In the genomic region with DNA sequence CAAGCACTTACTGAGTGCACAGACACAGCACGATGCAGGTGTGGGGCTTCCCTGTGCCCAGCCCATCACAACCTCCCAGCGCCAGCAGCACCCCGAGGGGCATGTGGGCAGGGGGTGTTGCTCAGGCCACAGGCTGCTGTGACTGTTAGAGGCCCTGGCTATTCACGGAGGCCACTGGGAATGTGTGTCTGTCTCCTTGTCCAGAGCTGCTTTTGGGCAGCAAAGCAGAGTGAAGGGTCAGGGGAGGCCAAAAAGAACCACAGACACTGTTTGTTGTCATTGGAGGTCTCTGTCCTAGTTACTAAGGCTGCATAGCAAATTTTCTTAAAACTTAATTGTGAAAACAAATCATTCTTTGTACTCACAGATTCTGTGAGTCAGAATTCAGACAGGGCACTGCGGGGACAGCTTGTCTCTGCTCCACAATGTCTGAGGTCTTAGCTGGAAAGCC, we compare ENCODE assay signal across 18 cellular contexts. TPM values are rescaled to one million over a fixed set of nuclear protein-coding genes. Genes with fewer than 3 reads are reported as not detected.
DNase-seq lines count a peak whose midpoint lies in the region; ATAC-seq and TF ChIP-seq lines count a peak whose summit lies in the region.
"Had no signal": no experiment of that assay in that cellular context is flagged by ENCODE, and none has a peak within 500 bp of the region (broad histone marks: within the 10 kb centered on the region; RNA-seq: fewer than 3 reads in every experiment).

No MANE protein-coding gene starts in this region.

- no peak for TF ChIP-seq CTCF in left lung (IDR thresholded peaks at IDR 0.05)
- no peak for TF ChIP-seq CTCF in thyroid gland (IDR thresholded peaks at IDR 0.05)

- H3K27me3 Mint-ChIP-seq in activated CD4-positive, alpha-beta T cell treated with anti-CD3 and anti-CD28 coated beads, Interleukin-2, amount 10 ng/mL, durations not matched to agents 7 days and 5 days = no peaks in the 10 kb centered on the region
- H3K27me3 Mint-ChIP-seq: activated CD8-positive, alpha-beta T cell treated with anti-CD3 and anti-CD28 coated beads for 36 hours had no signal

- H3K4me1 ChIP-seq in left lung = no peaks in the 10 kb centered on the region
- peaks cover 6 to 19% of the 10 kb centered on the region in 2 donors for H3K4me1 ChIP-seq in thyroid gland
- H3K4me1 ChIP-seq: ascending aorta, SJCRH30 had no signal

- CTCF ChIA-PET in activated CD4-positive, alpha-beta T cell treated with anti-CD3 and anti-CD28 coated beads, Interleukin-2, amount 10 ng/mL, durations not matched to agents 7 days and 5 days (lab: Charles Lee) = interaction anchor here (0.5 to 4.7 kb wide), 3 partner anchors 9 to 12 kb away, joined by 3 to 19 read pairs (median 5); no protein-coding TSS in a partner anchor

- no peak for DNase-seq in activated CD4-positive, alpha-beta T cell treated with anti-CD3 and anti-CD28 coated beads, Interleukin-2, amount 10 ng/mL, durations not matched to agents 7 days and 5 days
- DNase-seq in activated CD4-positive, alpha-beta T cell treated with anti-CD3 and anti-CD28 coated beads, Interleukin-2, amount 50 U/mL, for 1 hour = no peak
- DNase-seq in cerebellar cortex (ENCODE audit: low spot score) = peak; percentile 7
- peak in 1 of 2 donors; percentile 54 for DNase-seq in left lung
- no peak for DNase-seq in thyroid gland
- DNase-seq in NCI-H1417 (lab: John Stamatoyannopoulos, UW) = no peak
- DNase-seq in NCI-H748 treated with DMSO at 0.1 percent for 48 hours (lab: John Stamatoyannopoulos, UW) = no peak
- DNase-seq: activated CD8-positive, alpha-beta T cell treated with anti-CD3 and anti-CD28 coated beads for 36 hours; effector CD8-positive, alpha-beta T cell; GF-D8; KG1; NCI-H1417 treated with DMSO at 0.1 percent for 48 hours; NCI-H226; nucleus accumbens had no signal

- no peak for TF ChIP-seq POLR2A in thyroid gland (IDR thresholded peaks at IDR 0.05)

- peaks cover 17% of the 10 kb centered on the region for H3K4me1 Mint-ChIP-seq in activated CD4-positive, alpha-beta T cell treated with anti-CD3 and anti-CD28 coated beads, Interleukin-2, amount 10 ng/mL, durations not matched to agents 7 days and 5 days

- no peaks in the 10 kb centered on the region for H3K9me3 ChIP-seq in left lung
- H3K9me3 ChIP-seq in thyroid gland = no peaks in the 10 kb centered on the region
- H3K9me3 ChIP-seq: ascending aorta, SJCRH30 had no signal

- intact Hi-C loops in left lung (cut with DNase I) (no loop called here), thyroid gland (cut with DNase I) (no loop called here)

- no peak overlapping the region for H3K4me3 ChIP-seq in left lung
- no peak overlapping the region for H3K4me3 ChIP-seq in thyroid gland (replicated peaks in 1 of 3)
- H3K4me3 ChIP-seq: ascending aorta, SJCRH30 had no signal

- H3K27ac ChIP-seq in left lung (no peak overlapping the region), thyroid gland (peak overlapping the region in 2 of 3 donors; percentile 15 to 42)
- H3K27ac ChIP-seq: ascending aorta, SJCRH30 had no signal

- peak; percentile 33 for ATAC-seq in left lung
- ATAC-seq in HG02938 (IDR thresholded peaks at IDR 0.05; ENCODE audit: unreplicated experiment) = no peak
- ATAC-seq: activated CD8-positive, alpha-beta T cell treated with anti-CD3 and anti-CD28 coated beads for 36 hours had no signal

- no peaks in the 10 kb centered on the region for H3K27me3 ChIP-seq in left lung
- no peaks in the 10 kb centered on the region for H3K27me3 ChIP-seq in thyroid gland
- H3K27me3 ChIP-seq: ascending aorta had no signal

- 57 to 58% methylated on average over 2 to 4 of the region's 5 CpGs for WGBS in thyroid gland, 2 donors

- H3K4me3 Mint-ChIP-seq in activated CD4-positive, alpha-beta T cell treated with anti-CD3 and anti-CD28 coated beads, Interleukin-2, amount 10 ng/mL, durations not matched to agents 7 days and 5 days = no peak overlapping the region
- H3K4me3 Mint-ChIP-seq: activated CD8-positive, alpha-beta T cell treated with anti-CD3 and anti-CD28 coated beads for 36 hours had no signal

- peak overlapping the region; percentile 80 for H3K27ac Mint-ChIP-seq in activated CD4-positive, alpha-beta T cell treated with anti-CD3 and anti-CD28 coated beads, Interleukin-2, amount 10 ng/mL, durations not matched to agents 7 days and 5 days

- H3K36me3 Mint-ChIP-seq in activated CD4-positive, alpha-beta T cell treated with anti-CD3 and anti-CD28 coated beads, Interleukin-2, amount 10 ng/mL, durations not matched to agents 7 days and 5 days (ENCODE audit: low read depth) = no peaks in the 10 kb centered on the region

- POLR2A ChIA-PET in activated CD4-positive, alpha-beta T cell treated with anti-CD3 and anti-CD28 coated beads, Interleukin-2, amount 10 ng/mL, durations not matched to agents 7 days and 5 days (lab: Charles Lee) = no interaction called here

- no peaks in the 10 kb centered on the region for H3K9me3 Mint-ChIP-seq in activated CD4-positive, alpha-beta T cell treated with anti-CD3 and anti-CD28 coated beads, Interleukin-2, amount 10 ng/mL, durations not matched to agents 7 days and 5 days
- H3K9me3 Mint-ChIP-seq: activated CD8-positive, alpha-beta T cell treated with anti-CD3 and anti-CD28 coated beads for 36 hours; activated T-helper 2 cell treated with anti-CD3 and anti-CD28 coated beads, Interferon-gamma antibody, Interleukin-2, Interleukin-4, amounts not matched to agents 10 μg/mL and 5 μg/mL and 100 μg/mL, durations not matched to agents 14 hours and 24 hours and 36 hours had no signal

- H3K36me3 ChIP-seq in left lung (no peaks in the 10 kb centered on the region), thyroid gland (no peaks in the 10 kb centered on the region)
- H3K36me3 ChIP-seq: ascending aorta, SJCRH30 had no signal

RNA-seq across cellular contexts. Expression of a gene that starts 49.6 kb away (rescaled TPM):
- total RNA-seq in activated CD4-positive, alpha-beta T cell treated with anti-CD3 and anti-CD28 coated beads, Interleukin-2, amount 10 ng/mL, durations not matched to agents 7 days and 5 days = 1 to 10 TPM; 6.0 to 6.5 TPM
- total RNA-seq in left lung (1 to 10 TPM in 1 of 2 donors, under 1 TPM in 1; 0.99 to 2.8 TPM), thyroid gland (not detected)

RNA-seq across cellular contexts. Expression of a gene that starts 54.1 kb away (rescaled TPM):
- 100 to 1,000 TPM; 167 to 190 TPM for total RNA-seq in activated CD4-positive, alpha-beta T cell treated with anti-CD3 and anti-CD28 coated beads, Interleukin-2, amount 10 ng/mL, durations not matched to agents 7 days and 5 days
- total RNA-seq in left lung (100 to 1,000 TPM in 1 of 2 donors, 10 to 100 TPM in 1; 33.0 to 109 TPM), thyroid gland (10 to 100 TPM in 2 of 4 donors, 1 to 10 TPM in 2; 4.4 to 20.4 (median 9.0) TPM)

Comparison
In these comparisons a context has a peak if more than half of its experiments do, and no peak if none do; other contexts are left out.
1. H3K27ac ChIP-seq: peak in thyroid gland (2 of 3); none in left lung (0 of 2).